In genomic region chr1:12549106-12549459, GRCh38 we compare ENCODE assay signal across 13 cellular contexts.
DNase-seq lines count a peak whose midpoint lies in the region; ATAC-seq, FAIRE-seq and TF ChIP-seq lines count a peak whose summit lies in the region.
"Had no signal": no experiment of that assay in that cellular context is flagged by ENCODE, and none has a peak within 500 bp of the region (broad histone marks: within the 10 kb centered on the region; RNA-seq: fewer than 3 reads in every experiment).

No MANE protein-coding gene starts in this region.

- no peak overlapping the region for H3K4me3 Mint-ChIP-seq in CD4-positive, alpha-beta memory T cell
- no peak overlapping the region for H3K4me3 Mint-ChIP-seq in activated CD8-positive, alpha-beta memory T cell treated with anti-CD3 and anti-CD28 coated beads, Interleukin-2, amount 10 ng/mL, durations not matched to agents 7 days and 5 days
- H3K4me3 Mint-ChIP-seq: activated T-cell treated with anti-CD3 and anti-CD28 coated beads, Interleukin-2, amount 50 U/mL, for 24 hours; CD14-positive monocyte; dendritic cell treated with granulocyte-macrophage colony-stimulating factor and Interleukin-4, amounts not matched to agents 40 ng/mL and 50 ng/mL, for 4 days had no signal

- H3K27ac ChIP-seq in RWPE2 (ENCODE audit: poor library complexity, severe bottlenecking) (no peak overlapping the region), left ventricle myocardium inferior (replicated peaks) (peak overlapping the region; percentile 74), prostate gland (peak overlapping the region; percentile 72 to 74), small intestine (ENCODE audit: low read depth in 1 of 2, low read length in 1 of 2) (peak overlapping the region in 1 of 2 donors; percentile 60)
- H3K27ac ChIP-seq in CD4-positive, alpha-beta memory T cell (ENCODE audit: low read depth, low read length), result no peak overlapping the region

- H3K9me3 ChIP-seq in RWPE2 (ENCODE audit: severe bottlenecking), result no peaks in the 10 kb centered on the region
- H3K9me3 ChIP-seq in left ventricle myocardium inferior (replicated peaks), result no peaks in the 10 kb centered on the region
- no peaks in the 10 kb centered on the region for H3K9me3 ChIP-seq in prostate gland
- no peaks in the 10 kb centered on the region for H3K9me3 ChIP-seq in CD4-positive, alpha-beta memory T cell (ENCODE audit: control insufficient read depth in 1 of 2, low read length in 2 of 2)
- no peaks in the 10 kb centered on the region for H3K9me3 ChIP-seq in small intestine (ENCODE audit: control insufficient read depth, low read depth)

- peaks cover 0 to 2% (median 0%) of the 10 kb centered on the region in 8 donors for H3K9me3 Mint-ChIP-seq in CD4-positive, alpha-beta memory T cell
- no peaks in the 10 kb centered on the region for H3K9me3 Mint-ChIP-seq in activated CD8-positive, alpha-beta memory T cell treated with anti-CD3 and anti-CD28 coated beads, Interleukin-2, amount 10 ng/mL, durations not matched to agents 7 days and 5 days (ENCODE audit: low read depth)
- H3K9me3 Mint-ChIP-seq: activated T-cell treated with anti-CD3 and anti-CD28 coated beads, Interleukin-2, amount 50 U/mL, for 24 hours; dendritic cell treated with granulocyte-macrophage colony-stimulating factor and Interleukin-4, amounts not matched to agents 40 ng/mL and 50 ng/mL, for 4 days had no signal

- 53% methylated on average over 22 of the region's 22 CpGs for WGBS in prostate gland
- WGBS in small intestine, 3 donors, result 56 to 72% (median 65%) methylated on average over 20 to 22 of the region's 22 CpGs

- no peaks in the 10 kb centered on the region for H3K36me3 Mint-ChIP-seq in CD4-positive, alpha-beta memory T cell
- no peaks in the 10 kb centered on the region for H3K36me3 Mint-ChIP-seq in activated CD8-positive, alpha-beta memory T cell treated with anti-CD3 and anti-CD28 coated beads, Interleukin-2, amount 10 ng/mL, durations not matched to agents 7 days and 5 days
- H3K36me3 Mint-ChIP-seq: CD14-positive monocyte had no signal

- intact Hi-C loops in left ventricle myocardium inferior (cut with micrococcal nuclease), result no loop called here
- intact Hi-C loops in prostate gland (cut with DNase I), result no loop called here
- intact Hi-C loops in CD4-positive, alpha-beta memory T cell (cut with micrococcal nuclease), result no loop called here

- CTCF ChIA-PET in CD4-positive, alpha-beta memory T cell (lab: Charles Lee; ENCODE audit: partially characterized antibody), result no interaction called here
- CTCF ChIA-PET in activated CD8-positive, alpha-beta memory T cell treated with anti-CD3 and anti-CD28 coated beads, Interleukin-2, amount 10 ng/mL, durations not matched to agents 7 days and 5 days (lab: Charles Lee), result no interaction called here

- no peaks in the 10 kb centered on the region for H3K4me1 Mint-ChIP-seq in CD4-positive, alpha-beta memory T cell
- peaks cover 12% of the 10 kb centered on the region for H3K4me1 Mint-ChIP-seq in activated CD8-positive, alpha-beta memory T cell treated with anti-CD3 and anti-CD28 coated beads, Interleukin-2, amount 10 ng/mL, durations not matched to agents 7 days and 5 days
- H3K4me1 Mint-ChIP-seq: CD14-positive monocyte had no signal

- ATAC-seq in RWPE2 (ENCODE audit: low read depth), result no peak
- no peak for ATAC-seq in activated CD8-positive, alpha-beta memory T cell treated with anti-CD3 and anti-CD28 coated beads, Interleukin-2, amount 10 ng/mL, durations not matched to agents 7 days and 5 days

- H3K4me3 ChIP-seq in RWPE2 (ENCODE audit: severe bottlenecking) (no peak overlapping the region), left ventricle myocardium inferior (no peak overlapping the region), prostate gland (no peak overlapping the region), small intestine (ENCODE audit: low read depth in 1 of 2, low read length in 2 of 2) (no peak overlapping the region)
- no peak overlapping the region for H3K4me3 ChIP-seq in CD4-positive, alpha-beta memory T cell (ENCODE audit: low read length in 2 of 2)

- no peaks in the 10 kb centered on the region for H3K27me3 ChIP-seq in RWPE2 (ENCODE audit: insufficient read depth, poor library complexity, severe bottlenecking)
- no peaks in the 10 kb centered on the region for H3K27me3 ChIP-seq in left ventricle myocardium inferior (ENCODE audit: low read depth)
- H3K27me3 ChIP-seq in prostate gland (replicated peaks; ENCODE audit: insufficient read depth), result no peaks in the 10 kb centered on the region
- no peaks in the 10 kb centered on the region for H3K27me3 ChIP-seq in CD4-positive, alpha-beta memory T cell (ENCODE audit: insufficient read depth, low read length)
- no peaks in the 10 kb centered on the region for H3K27me3 ChIP-seq in small intestine (ENCODE audit: control insufficient read depth in 2 of 2, insufficient read depth in 2 of 2, low read length in 2 of 2)

- H3K36me3 ChIP-seq in RWPE2 (ENCODE audit: low read depth) (no peaks in the 10 kb centered on the region), left ventricle myocardium inferior (no peaks in the 10 kb centered on the region), prostate gland (no peaks in the 10 kb centered on the region), small intestine (ENCODE audit: control insufficient read depth in 2 of 2, insufficient read depth in 2 of 2, low read length in 2 of 2) (no peaks in the 10 kb centered on the region)
- no peaks in the 10 kb centered on the region for H3K36me3 ChIP-seq in CD4-positive, alpha-beta memory T cell (ENCODE audit: insufficient read depth, low read length)

- no peak for TF ChIP-seq POLR2A in prostate gland (IDR thresholded peaks at IDR 0.05)

- H3K27ac Mint-ChIP-seq in CD4-positive, alpha-beta memory T cell, result no peak overlapping the region
- H3K27ac Mint-ChIP-seq in activated CD8-positive, alpha-beta memory T cell treated with anti-CD3 and anti-CD28 coated beads, Interleukin-2, amount 10 ng/mL, durations not matched to agents 7 days and 5 days, result no peak overlapping the region
- H3K27ac Mint-ChIP-seq: activated T-cell treated with anti-CD3 and anti-CD28 coated beads, Interleukin-2, amount 50 U/mL, for 24 hours; dendritic cell treated with granulocyte-macrophage colony-stimulating factor and Interleukin-4, amounts not matched to agents 40 ng/mL and 50 ng/mL, for 4 days had no signal

- H3K4me1 ChIP-seq in RWPE2 (ENCODE audit: insufficient read depth, poor library complexity, severe bottlenecking) (peaks cover 11% of the 10 kb centered on the region), left ventricle myocardium inferior (peaks cover 72% of the 10 kb centered on the region), prostate gland (replicated peaks) (peaks cover 4% of the 10 kb centered on the region), small intestine (ENCODE audit: control insufficient read depth in 2 of 2, insufficient read depth in 1 of 2, low read depth in 1 of 2, low read length in 1 of 2) (peaks cover 0 to 3% of the 10 kb centered on the region in 2 donors)
- no peaks in the 10 kb centered on the region for H3K4me1 ChIP-seq in CD4-positive, alpha-beta memory T cell (ENCODE audit: insufficient read depth, low read length)

- TF ChIP-seq CTCF in RWPE2 (IDR thresholded peaks at IDR 0.05; ENCODE audit: poor library complexity, severe bottlenecking), result no peak
- TF ChIP-seq CTCF in left ventricle myocardium inferior (IDR thresholded peaks at IDR 0.05; ENCODE audit: borderline replicate concordance), result no peak
- TF ChIP-seq CTCF in prostate gland (IDR thresholded peaks at IDR 0.05), result no peak

- DNase-seq in AG20443 (ENCODE audit: low spot score) (peak; percentile 64), RWPE2 (ENCODE audit: low spot score) (peak; percentile 57), left ventricle myocardium inferior (peak; percentile 58), prostate gland (ENCODE audit: low spot score) (no peak), small intestine (no peak), HK-2 (ENCODE audit: unreplicated experiment) (no peak)
- DNase-seq in CD4-positive, alpha-beta memory T cell, result no peak
- DNase-seq in activated CD8-positive, alpha-beta memory T cell treated with anti-CD3 and anti-CD28 coated beads, Interleukin-2, amount 10 ng/mL, durations not matched to agents 7 days and 5 days, result no peak
- DNase-seq: activated T-cell treated with anti-CD3 and anti-CD28 coated beads, Interleukin-2, amount 50 U/mL, for 24 hours; NCI-H526 treated with DMSO at 0.1 percent for 48 hours; T-helper 9 cell had no signal

- no peak for FAIRE-seq in small intestine (lab: Jason Lieb, UNC)

- POLR2A ChIA-PET in CD4-positive, alpha-beta memory T cell (lab: Charles Lee; ENCODE audit: partially characterized antibody), result no interaction called here

- H3K27me3 Mint-ChIP-seq in CD4-positive, alpha-beta memory T cell, result peaks cover 0 to 1% of the 10 kb centered on the region in 2 donors
- H3K27me3 Mint-ChIP-seq in activated CD8-positive, alpha-beta memory T cell treated with anti-CD3 and anti-CD28 coated beads, Interleukin-2, amount 10 ng/mL, durations not matched to agents 7 days and 5 days, result peaks cover 5% of the 10 kb centered on the region
- H3K27me3 Mint-ChIP-seq: activated T-cell treated with anti-CD3 and anti-CD28 coated beads, Interleukin-2, amount 50 U/mL, for 24 hours had no signal

Comparison
In these comparisons a context has a peak if more than half of its experiments do, and no peak if none do; other contexts are left out.
1. DNase-seq: peak in AG20443 (single experiment), RWPE2 (single experiment) and left ventricle myocardium inferior (single experiment); none in prostate gland (single experiment), CD4-positive, alpha-beta memory T cell (0 of 5), small intestine (single experiment), HK-2 (single experiment) and activated CD8-positive, alpha-beta memory T cell treated with anti-CD3 and anti-CD28 coated beads, Interleukin-2, amount 10 ng/mL, durations not matched to agents 7 days and 5 days (single experiment).
2. H3K27ac ChIP-seq: peak in left ventricle myocardium inferior (single experiment) and prostate gland (2 of 2); none in RWPE2 (single experiment) and CD4-positive, alpha-beta memory T cell (single experiment).